ENCODE assay signal across 10 cellular contexts in genomic region chr11:12694182-12694531, GRCh38. TPM values are rescaled to one million over a fixed set of nuclear protein-coding genes. Genes with fewer than 3 reads are reported as not detected.
DNase-seq lines count a peak whose midpoint lies in the region; ATAC-seq, FAIRE-seq and TF ChIP-seq lines count a peak whose summit lies in the region.
"Had no signal": no experiment of that assay in that cellular context is flagged by ENCODE, and none has a peak within 500 bp of the region (broad histone marks: within the 10 kb centered on the region; RNA-seq: fewer than 3 reads in every experiment).

No MANE protein-coding gene starts in this region.

- no peak for TF ChIP-seq POLR2A in A549 (IDR thresholded peaks at IDR 0.05; ENCODE audit: low read length)
- no peak for TF ChIP-seq POLR2A in lower leg skin (IDR thresholded peaks at IDR 0.05)

- peak overlapping the region in 1 of 2 donors; percentile 6 for H3K4me3 Mint-ChIP-seq in activated T-cell treated with anti-CD3 and anti-CD28 coated beads, Interleukin-2, amount 50 U/mL, for 72 hours
- H3K4me3 Mint-ChIP-seq: stimulated activated naive CD8-positive, alpha-beta T cell treated with anti-CD3 and anti-CD28 coated beads, Interleukin-15, Interleukin-2, amounts not matched to agents 100 ng/mL and 50 ng/mL, for 24 hours had no signal

- peaks cover 82% of the 10 kb centered on the region for H3K27me3 Mint-ChIP-seq in activated T-cell treated with anti-CD3 and anti-CD28 coated beads, Interleukin-2, amount 50 U/mL, for 72 hours (ENCODE audit: low read depth)

- H3K27ac ChIP-seq in A549 (peak overlapping the region; percentile 92 to 94), ectodermal cell (ENCODE audit: insufficient read depth, low read depth, low read length, poor library complexity, severe bottlenecking) (peak overlapping the region; percentile 75), mucosa of rectum (ENCODE audit: low read depth in 2 of 2, low read length in 2 of 2) (peak overlapping the region; percentile 86 to 88)

- no peak overlapping the region for H3K27ac Mint-ChIP-seq in activated T-cell treated with anti-CD3 and anti-CD28 coated beads, Interleukin-2, amount 50 U/mL, for 72 hours
- H3K27ac Mint-ChIP-seq: stimulated activated naive CD8-positive, alpha-beta T cell treated with anti-CD3 and anti-CD28 coated beads, Interleukin-15, Interleukin-2, amounts not matched to agents 100 ng/mL and 50 ng/mL, for 24 hours had no signal

- no peaks in the 10 kb centered on the region for H3K9me3 Mint-ChIP-seq in activated T-cell treated with anti-CD3 and anti-CD28 coated beads, Interleukin-2, amount 50 U/mL, for 72 hours

- peak overlapping the region; percentile 90 for H3K4me2 ChIP-seq in A549

- peak; percentile 26 to 31; a peak in 4 of 6 replicates for ATAC-seq in A549
- no peak for ATAC-seq in omental fat pad (ENCODE audit: low FRiP score)
- no peak for ATAC-seq in activated T-cell treated with anti-CD3 and anti-CD28 coated beads, Interleukin-2, amount 50 U/mL, for 72 hours (replicated peaks in 1 of 2)

- peak overlapping the region; percentile 31 for H3K4me3 ChIP-seq in A549
- H3K4me3 ChIP-seq in ectodermal cell (ENCODE audit: insufficient read depth, low read depth, low read length) = no peak overlapping the region
- H3K4me3 ChIP-seq in mucosa of rectum (ENCODE audit: low read length in 2 of 2) = peak overlapping the region; percentile 44 to 58
- no peak overlapping the region for H3K4me3 ChIP-seq in lower leg skin (ENCODE audit: low read depth, poor library complexity, severe bottlenecking)

- no peak; a peak in 1 of 5 replicates for TF ChIP-seq RAD21 in A549 (conservative IDR thresholded peaks at IDR 0.05 in 1 of 2, IDR thresholded peaks at IDR 0.05 in 1 of 2)

- DNase-seq in A549 (ENCODE audit: low read depth in 1 of 2, low spot score in 1 of 2) (peak in 1 of 2 experiments; percentile 56), NCI-H2029 (lab: John Stamatoyannopoulos, UW) (peak; percentile 88), omental fat pad (ENCODE audit: low spot score) (no peak), lower leg skin (ENCODE audit: low spot score in 2 of 2) (no peak)
- no peak for DNase-seq in activated CD4-positive, CD25-positive, alpha-beta regulatory T cell treated with anti-CD3 and anti-CD28 coated beads, Interleukin-2, amount 50 U/mL, for 72 hours
- no peak for DNase-seq in activated T-cell treated with anti-CD3 and anti-CD28 coated beads, Interleukin-2, amount 50 U/mL, for 72 hours
- DNase-seq: activated T-cell treated with anti-CD3 and anti-CD28 coated beads, Interleukin-2, amount 50 U/mL, for 1 hour had no signal

- TF ChIP-seq CTCF in A549 (IDR thresholded peaks at IDR 0.05) (no peak), omental fat pad (IDR thresholded peaks at IDR 0.05) (no peak), lower leg skin (IDR thresholded peaks at IDR 0.05) (no peak)

- POLR2A ChIA-PET in A549 (lab: Yijun Ruan, JAX) = interaction anchor here (0.7 to 1.3 kb wide), 4 partner anchors 14 to 120 kb away, joined by 3 to 5 read pairs (median 4); no protein-coding TSS in a partner anchor

- H3K4me1 ChIP-seq in A549 (peaks cover 93% of the 10 kb centered on the region), ectodermal cell (ENCODE audit: control insufficient read depth, insufficient read depth, low read length) (peaks cover 58% of the 10 kb centered on the region), mucosa of rectum (ENCODE audit: control insufficient read depth in 2 of 2, insufficient read depth in 2 of 2, low read length in 2 of 2) (peaks cover 26 to 34% of the 10 kb centered on the region in 2 donors)

- H3K27me3 ChIP-seq in ectodermal cell (ENCODE audit: control insufficient read depth, insufficient read depth, low read length, poor library complexity, severe bottlenecking) (no peaks in the 10 kb centered on the region), mucosa of rectum (ENCODE audit: control insufficient read depth in 2 of 2, insufficient read depth in 2 of 2, low read length in 2 of 2) (no peaks in the 10 kb centered on the region)

- peak overlapping the region; percentile 57 to 70 for H3K9ac ChIP-seq in mucosa of rectum (ENCODE audit: low read depth in 1 of 2, low read length in 2 of 2)

- WGBS in A549 (ENCODE audit: missing lambda C conversion rate) = under 1% methylated on average over 6 of the region's 6 CpGs
- 63 to 67% methylated on average over 4 to 5 of the region's 6 CpGs for WGBS in ectodermal cell, 2 experiments
- 10 to 12% methylated on average over 6 of the region's 6 CpGs for WGBS in lower leg skin, 2 donors

- H3K9me3 ChIP-seq in A549 (no peaks in the 10 kb centered on the region), ectodermal cell (ENCODE audit: control insufficient read depth, low read length) (no peaks in the 10 kb centered on the region), mucosa of rectum (ENCODE audit: control insufficient read depth in 2 of 2, low read length in 2 of 2) (no peaks in the 10 kb centered on the region)

- intact Hi-C loops in lower leg skin (cut with DNase I; ENCODE audit: low total_unique reads) = no loop called here

- H3K36me3 ChIP-seq in ectodermal cell (ENCODE audit: control insufficient read depth, insufficient read depth, low read length) (no peaks in the 10 kb centered on the region), mucosa of rectum (ENCODE audit: control insufficient read depth in 2 of 2, insufficient read depth in 2 of 2, low read length in 2 of 2) (no peaks in the 10 kb centered on the region)

- H3K36me3 Mint-ChIP-seq in activated T-cell treated with anti-CD3 and anti-CD28 coated beads, Interleukin-2, amount 50 U/mL, for 72 hours (ENCODE audit: insufficient read depth in 2 of 2) = no peaks in the 10 kb centered on the region

- CTCF ChIA-PET in A549 (lab: Yijun Ruan, JAX) = interaction anchor here (1.0 to 1.6 kb wide), 6 partner anchors 10 to 405 kb away, joined by 3 to 5 read pairs (median 4); no protein-coding TSS in a partner anchor

- peaks cover 13% of the 10 kb centered on the region for H3K4me1 Mint-ChIP-seq in activated T-cell treated with anti-CD3 and anti-CD28 coated beads, Interleukin-2, amount 50 U/mL, for 72 hours (ENCODE audit: low read depth)

- FAIRE-seq in A549 (lab: Jason Lieb, UNC) = no peak

- no peak for TF ChIP-seq EP300 in A549 (IDR thresholded peaks at IDR 0.05)

TF ChIP-seq in A549, 52 proteins besides CTCF, POLR2A, EP300 and RAD21:
- TF ChIP-seq HOXB5 (CRISPR knock-in tag; IDR thresholded peaks at IDR 0.05) = peak; percentile 33; the same call in 1 of the 2 replicates
- no peak for TF ChIP-seq JUN (IDR thresholded peaks at IDR 0.05)
- TF ChIP-seq EHF (CRISPR knock-in tag; IDR thresholded peaks at IDR 0.05) = 0 out of 2 replicates have a peak, but pooled peaks have one; percentile 5
- no peak for TF ChIP-seq ELK1 (IDR thresholded peaks at IDR 0.05; ENCODE audit: low read depth, low read length)
- TF ChIP-seq SMC3 (IDR thresholded peaks at IDR 0.05) = no peak
- TF ChIP-seq CHD2 (IDR thresholded peaks at IDR 0.05; ENCODE audit: low read length, partially characterized antibody) = no peak
- TF ChIP-seq BHLHE40 (IDR thresholded peaks at IDR 0.05; ENCODE audit: low read depth, low read length) = no peak
- TF ChIP-seq, protein P1, sequence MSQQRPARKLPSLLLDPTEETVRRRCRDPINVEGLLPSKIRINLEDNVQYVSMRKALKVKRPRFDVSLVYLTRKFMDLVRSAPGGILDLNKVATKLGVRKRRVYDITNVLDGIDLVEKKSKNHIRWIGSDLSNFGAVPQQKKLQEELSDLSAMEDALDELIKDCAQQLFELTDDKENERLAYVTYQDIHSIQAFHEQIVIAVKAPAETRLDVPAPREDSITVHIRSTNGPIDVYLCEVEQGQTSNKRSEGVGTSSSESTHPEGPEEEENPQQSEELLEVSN (IDR thresholded peaks at IDR 0.05; ENCODE audit: borderline replicate concordance, low read depth) = no peak
- TF ChIP-seq ZC3H11A (IDR thresholded peaks at IDR 0.05) = no peak
- no peak for TF ChIP-seq ZFP36 (IDR thresholded peaks at IDR 0.05; ENCODE audit: borderline replicate concordance, partially characterized antibody)
- TF ChIP-seq CBX8 (IDR thresholded peaks at IDR 0.05) = no peak
- no peak for TF ChIP-seq ESRRA (IDR thresholded peaks at IDR 0.05; ENCODE audit: borderline replicate concordance, low read length)
- TF ChIP-seq ZNF302 (CRISPR knock-in tag; IDR thresholded peaks at IDR 0.05) = no peak
- no peak for TF ChIP-seq HDAC2 (IDR thresholded peaks at IDR 0.05)

RNA-seq across cellular contexts. Expression of gene TEAD1, which starts 19.9 kb away (rescaled TPM):
- polyA plus RNA-seq in A549 (2011; rRNA removed) (110 and 112 TPM in 2 replicates), A549 (2017; fragmentation: RNase III; extraction: RNeasy Plus Mini Kit Qiagen cat#74134 plus additional on column Dnase treatment) (110 to 116 TPM (median 111 TPM) in 3 replicates)
- polyA plus RNA-seq in A549 (2012; cell fraction: cytosol; rRNA removed) = 29.0 and 41.5 TPM in 2 replicates
- 45.0 and 63.7 TPM in 2 replicates for polyA plus RNA-seq in A549 (2012; cell fraction: nucleus; rRNA removed)
- polyA minus RNA-seq in A549 (2011; rRNA and poly(A)+ RNA removed) = 144 and 157 TPM in 2 replicates
- 109 TPM for polyA plus RNA-seq in ectodermal cell (2013, experiment 1 of 4)
- 109 TPM for polyA plus RNA-seq in ectodermal cell (2013, experiment 2 of 4)
- polyA plus RNA-seq in ectodermal cell (2013, experiment 3 of 4) = 86.7 TPM
- polyA plus RNA-seq in ectodermal cell (2013, experiment 4 of 4) = 104 TPM
- total RNA-seq in omental fat pad (100 to 1,000 TPM in 2 of 4 donors, 10 to 100 TPM in 2; 81.7 to 123 (median 103) TPM), lower leg skin (10 to 100 TPM; 45.7 to 88.7 (median 71.4) TPM)
- under 1 TPM; 0.31 to 0.35 TPM for total RNA-seq in activated T-cell treated with anti-CD3 and anti-CD28 coated beads, Interleukin-2, amount 50 U/mL, for 72 hours

Comparison
In these comparisons a context has a peak if more than half of its experiments do, and no peak if none do; other contexts are left out.
1. ATAC-seq: peak in A549 (2 of 2); none in omental fat pad (single experiment) and activated T-cell treated with anti-CD3 and anti-CD28 coated beads, Interleukin-2, amount 50 U/mL, for 72 hours (0 of 2).
2. H3K4me3 ChIP-seq: peak in A549 (single experiment) and mucosa of rectum (2 of 2); none in ectodermal cell (single experiment) and lower leg skin (single experiment).
3. RNA of gene TEAD1, which starts 19.9 kb away (total RNA-seq): 81.7 to 123 TPM in omental fat pad and 45.7 to 88.7 TPM in lower leg skin; 0.31 to 0.35 TPM in activated T-cell treated with anti-CD3 and anti-CD28 coated beads, Interleukin-2, amount 50 U/mL, for 72 hours; every median in the first group is over 10 times any median in the second.
4. Peak in every context shown above with its lines, with median percentiles within 50 percentile points of each other: H3K27ac ChIP-seq.